In genomic region chr4:94758141-94758699, GRCh38 we compare ENCODE assay signal across 7 cellular contexts. TPM values are rescaled to one million over a fixed set of nuclear protein-coding genes. Genes with fewer than 3 reads are reported as not detected.
DNase-seq lines count a peak whose midpoint lies in the region; ATAC-seq and TF ChIP-seq lines count a peak whose summit lies in the region.

No MANE protein-coding gene starts in this region.

- ATAC-seq in GM19351 (IDR thresholded peaks at IDR 0.05; ENCODE audit: unreplicated experiment) (peak; percentile 40), HG02973 (IDR thresholded peaks at IDR 0.05; ENCODE audit: unreplicated experiment) (no peak)

- H3K9me3 ChIP-seq in esophagus (ENCODE audit: control insufficient read depth in 2 of 2, insufficient read depth in 1 of 2, low read depth in 1 of 2, low read length in 1 of 2): no peaks in the 10 kb centered on the region
- H3K9me3 ChIP-seq in mucosa of rectum (ENCODE audit: control insufficient read depth in 2 of 2, low read length in 2 of 2): no peaks in the 10 kb centered on the region
- no peaks in the 10 kb centered on the region for H3K9me3 ChIP-seq in vagina

- H3K4me1 ChIP-seq in esophagus (ENCODE audit: control insufficient read depth in 2 of 2, insufficient read depth in 2 of 2, low read length in 1 of 2): no peaks in the 10 kb centered on the region
- H3K4me1 ChIP-seq in mucosa of rectum (ENCODE audit: control insufficient read depth in 2 of 2, insufficient read depth in 2 of 2, low read length in 2 of 2): peaks cover 0 to 2% of the 10 kb centered on the region in 2 donors
- peaks cover 4% of the 10 kb centered on the region for H3K4me1 ChIP-seq in vagina

- 1% methylated on average over 14 to 69 of the region's 69 CpGs for WGBS in esophagus, 2 donors

- no peak for TF ChIP-seq CTCF in vagina (IDR thresholded peaks at IDR 0.05)

- H3K36me3 ChIP-seq in esophagus (ENCODE audit: control insufficient read depth in 2 of 2, insufficient read depth in 2 of 2, low read length in 1 of 2) (no peaks in the 10 kb centered on the region), mucosa of rectum (ENCODE audit: control insufficient read depth in 2 of 2, insufficient read depth in 2 of 2, low read length in 2 of 2) (no peaks in the 10 kb centered on the region), vagina (no peaks in the 10 kb centered on the region)

- peak overlapping the region in 1 of 2 donors; percentile 35 for H3K27ac ChIP-seq in esophagus (ENCODE audit: low read depth in 2 of 2, low read length in 1 of 2)
- no peak overlapping the region for H3K27ac ChIP-seq in mucosa of rectum (ENCODE audit: low read depth in 2 of 2, low read length in 2 of 2)
- no peak overlapping the region for H3K27ac ChIP-seq in vagina

- DNase-seq in SK-MEL-5 (ENCODE audit: low read depth, low spot score): peak; percentile 52
- DNase-seq in vagina (ENCODE audit: extremely low spot score in 2 of 2): no peak
- DNase-seq in NCI-H526 treated with DMSO at 0.1 percent for 48 hours (lab: John Stamatoyannopoulos, UW): no peak

- intact Hi-C loops in vagina (cut with DNase I): no loop called here

- H3K27me3 ChIP-seq in esophagus (ENCODE audit: control insufficient read depth in 1 of 2, insufficient read depth in 2 of 2, low read length in 2 of 2) (peaks cover 7 to 10% of the 10 kb centered on the region in 2 donors), mucosa of rectum (ENCODE audit: control insufficient read depth in 2 of 2, insufficient read depth in 2 of 2, low read length in 2 of 2) (peaks cover 31 to 51% of the 10 kb centered on the region in 2 donors), vagina (no peaks in the 10 kb centered on the region)

- no peak overlapping the region for H3K9ac ChIP-seq in mucosa of rectum (ENCODE audit: low read depth in 1 of 2, low read length in 2 of 2)

- in situ Hi-C loops in SK-MEL-5 (cut with HindIII; ENCODE audit: low pct_unique_long_range_greater_than_20kb, low sequenced_read_pairs): no loop called here

- TF ChIP-seq POLR2A in vagina (IDR thresholded peaks at IDR 0.05): no peak

- H3K4me3 ChIP-seq in esophagus (ENCODE audit: low read depth in 1 of 2, low read length in 2 of 2) (peak overlapping the region; percentile 61 to 68), mucosa of rectum (ENCODE audit: low read length in 2 of 2) (peak overlapping the region; percentile 46 to 50), vagina (peak overlapping the region; percentile 44 to 55)

RNA-seq across cellular contexts. Expression of gene BMPR1B, which starts 0.5 kb away (rescaled TPM):
- total RNA-seq in SK-MEL-5 (2014; rRNA removed; shearing (Covaris generic)): 9.5 and 10.1 TPM in 2 replicates
- polyA plus RNA-seq in SK-MEL-5 (2015; cell fraction: cytosol; rRNA removed): 4.0 and 5.1 TPM in 2 replicates
- polyA plus RNA-seq in SK-MEL-5 (2015; cell fraction: nucleus; rRNA removed): 6.7 and 14.1 TPM in 2 replicates
- polyA plus RNA-seq in esophagus: under 1 TPM; 0.18 to 0.22 TPM
- total RNA-seq in vagina: 0.49 TPM
